1 cellular context compared by ENCODE assay signal in the genomic region with DNA sequence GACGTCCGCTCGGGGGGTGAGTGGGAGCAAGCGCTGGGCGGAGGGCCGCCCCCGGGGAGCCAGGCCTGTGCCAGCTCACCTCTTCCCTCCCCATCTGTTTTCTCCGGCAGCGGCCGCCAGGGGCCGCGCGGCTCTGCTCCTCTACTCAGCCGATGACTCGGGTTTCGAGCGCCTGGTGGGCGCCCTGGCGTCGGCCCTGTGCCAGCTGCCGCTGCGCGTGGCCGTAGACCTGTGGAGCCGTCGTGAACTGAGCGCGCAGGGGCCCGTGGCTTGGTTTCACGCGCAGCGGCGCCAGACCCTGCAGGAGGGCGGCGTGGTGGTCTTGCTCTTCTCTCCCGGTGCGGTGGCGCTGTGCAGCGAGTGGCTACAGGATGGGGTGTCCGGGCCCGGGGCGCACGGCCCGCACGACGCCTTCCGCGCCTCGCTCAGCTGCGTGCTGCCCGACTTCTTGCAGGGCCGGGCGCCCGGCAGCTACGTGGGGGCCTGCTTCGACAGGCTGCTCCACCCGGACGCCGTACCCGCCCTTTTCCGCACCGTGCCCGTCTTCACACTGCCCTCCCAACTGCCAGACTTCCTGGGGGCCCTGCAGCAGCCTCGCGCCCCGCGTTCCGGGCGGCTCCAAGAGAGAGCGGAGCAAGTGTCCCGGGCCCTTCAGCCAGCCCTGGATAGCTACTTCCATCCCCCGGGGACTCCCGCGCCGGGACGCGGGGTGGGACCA.
TF ChIP-seq lines count a peak whose summit lies in the region.

No MANE protein-coding gene starts in this region.

TF ChIP-seq in HepG2, 621 proteins besides CTCF, POLR2A, EP300 and RAD21 (continued from another document and continues in another):
- TF ChIP-seq, protein P1, sequence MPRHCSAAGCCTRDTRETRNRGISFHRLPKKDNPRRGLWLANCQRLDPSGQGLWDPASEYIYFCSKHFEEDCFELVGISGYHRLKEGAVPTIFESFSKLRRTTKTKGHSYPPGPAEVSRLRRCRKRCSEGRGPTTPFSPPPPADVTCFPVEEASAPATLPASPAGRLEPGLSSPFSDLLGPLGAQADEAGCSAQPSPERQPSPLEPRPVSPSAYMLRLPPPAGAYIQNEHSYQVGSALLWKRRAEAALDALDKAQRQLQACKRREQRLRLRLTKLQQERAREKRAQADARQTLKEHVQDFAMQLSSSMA (CRISPR knock-in tag; IDR thresholded peaks at IDR 0.05) = 0 out of 2 replicates have a peak, but pooled peaks have one; percentile 27
- TF ChIP-seq ZNF337 (CRISPR knock-in tag; IDR thresholded peaks at IDR 0.05; ENCODE audit: borderline replicate concordance, low read depth) (no peak), IRX3 (CRISPR knock-in tag; IDR thresholded peaks at IDR 0.05; ENCODE audit: borderline replicate concordance, low read depth) (no peak; the same call in 1 of the 2 replicates), ZNF224 (CRISPR knock-in tag; IDR thresholded peaks at IDR 0.05) (no peak; the same call in 1 of the 2 replicates), ZNF773 (CRISPR knock-in tag; IDR thresholded peaks at IDR 0.05; ENCODE audit: borderline replicate concordance) (0 out of 2 replicates have a peak, but pooled peaks have one; percentile 28), BHLHE40 (IDR thresholded peaks at IDR 0.05; ENCODE audit: low read length) (no peak), ZNF205 (CRISPR knock-in tag; IDR thresholded peaks at IDR 0.05) (no peak), CBX2 (IDR thresholded peaks at IDR 0.05; ENCODE audit: low read depth, low read length) (no peak), CBX2 (CRISPR knock-in tag; IDR thresholded peaks at IDR 0.05; ENCODE audit: low read depth) (no peak), RARG (CRISPR knock-in tag; IDR thresholded peaks at IDR 0.05; ENCODE audit: low read depth) (no peak), KLF13 (CRISPR knock-in tag; IDR thresholded peaks at IDR 0.05) (peak; percentile 70; the same call in 1 of the 2 replicates), SSRP1 (CRISPR knock-in tag; IDR thresholded peaks at IDR 0.05) (no peak), SAP130 (CRISPR knock-in tag; IDR thresholded peaks at IDR 0.05; ENCODE audit: low read depth) (peak; percentile 28; the same call in 1 of the 2 replicates), NFYC (CRISPR knock-in tag; IDR thresholded peaks at IDR 0.05) (no peak), MIER3 (CRISPR knock-in tag; IDR thresholded peaks at IDR 0.05; ENCODE audit: borderline replicate concordance) (no peak), ZNF724P (CRISPR knock-in tag; IDR thresholded peaks at IDR 0.05; ENCODE audit: borderline replicate concordance) (no peak; the same call in 1 of the 2 replicates), HES4 (CRISPR knock-in tag; IDR thresholded peaks at IDR 0.05; ENCODE audit: borderline replicate concordance) (peak; percentile 77; the same call in 1 of the 2 replicates), ZSCAN21 (CRISPR knock-in tag; IDR thresholded peaks at IDR 0.05; ENCODE audit: borderline replicate concordance) (no peak; the same call in 1 of the 2 replicates), ZNF660 (CRISPR knock-in tag; IDR thresholded peaks at IDR 0.05; ENCODE audit: borderline replicate concordance, low read depth) (no peak), STAG1 (CRISPR knock-in tag; IDR thresholded peaks at IDR 0.05) (peak; percentile 71), HNRNPLL (IDR thresholded peaks at IDR 0.05; ENCODE audit: low read depth, low read length, poor library complexity, severe bottlenecking) (peak; percentile 27), HOXA3 (CRISPR knock-in tag; IDR thresholded peaks at IDR 0.05) (no peak), ARID5B (CRISPR knock-in tag; IDR thresholded peaks at IDR 0.05) (0 out of 2 replicates have a peak, but pooled peaks have one; percentile 6), SCMH1 (CRISPR knock-in tag; IDR thresholded peaks at IDR 0.05; ENCODE audit: borderline replicate concordance) (no peak), IKZF4 (CRISPR knock-in tag; IDR thresholded peaks at IDR 0.05; ENCODE audit: borderline replicate concordance, low read depth, not compliant biosample characterization) (no peak), ZNF841 (CRISPR knock-in tag; IDR thresholded peaks at IDR 0.05; ENCODE audit: borderline replicate concordance) (peak; percentile 63; the same call in 1 of the 2 replicates), SYNCRIP (IDR thresholded peaks at IDR 0.05; ENCODE audit: insufficient read depth, low read depth, low read length) (no peak), ATF6 (CRISPR knock-in tag; conservative IDR thresholded peaks at IDR 0.05) (no peak), ZNF737 (CRISPR knock-in tag; IDR thresholded peaks at IDR 0.05; ENCODE audit: borderline replicate concordance) (0 out of 2 replicates have a peak, but pooled peaks have one; percentile 50), ZFP90 (CRISPR knock-in tag; IDR thresholded peaks at IDR 0.05; ENCODE audit: borderline replicate concordance) (peak; percentile 81; the same call in 1 of the 2 replicates), PCBP2 (optimal IDR thresholded peaks at IDR 0.05; ENCODE audit: low read depth, low read length, poor library complexity, severe bottlenecking) (no peak), ZNF572 (CRISPR knock-in tag; IDR thresholded peaks at IDR 0.05) (peak; percentile 88), YY1 (IDR thresholded peaks at IDR 0.05; ENCODE audit: insufficient read depth, insufficient replicate concordance, low read depth, low read length) (peak; percentile 31), ZNF501 (CRISPR knock-in tag; IDR thresholded peaks at IDR 0.05) (peak; percentile 89), ZSCAN12 (CRISPR knock-in tag; IDR thresholded peaks at IDR 0.05) (no peak), ZNF225 (CRISPR knock-in tag; IDR thresholded peaks at IDR 0.05) (no peak), SMYD3 (CRISPR knock-in tag; IDR thresholded peaks at IDR 0.05) (no peak)
- TF ChIP-seq, protein P2, sequence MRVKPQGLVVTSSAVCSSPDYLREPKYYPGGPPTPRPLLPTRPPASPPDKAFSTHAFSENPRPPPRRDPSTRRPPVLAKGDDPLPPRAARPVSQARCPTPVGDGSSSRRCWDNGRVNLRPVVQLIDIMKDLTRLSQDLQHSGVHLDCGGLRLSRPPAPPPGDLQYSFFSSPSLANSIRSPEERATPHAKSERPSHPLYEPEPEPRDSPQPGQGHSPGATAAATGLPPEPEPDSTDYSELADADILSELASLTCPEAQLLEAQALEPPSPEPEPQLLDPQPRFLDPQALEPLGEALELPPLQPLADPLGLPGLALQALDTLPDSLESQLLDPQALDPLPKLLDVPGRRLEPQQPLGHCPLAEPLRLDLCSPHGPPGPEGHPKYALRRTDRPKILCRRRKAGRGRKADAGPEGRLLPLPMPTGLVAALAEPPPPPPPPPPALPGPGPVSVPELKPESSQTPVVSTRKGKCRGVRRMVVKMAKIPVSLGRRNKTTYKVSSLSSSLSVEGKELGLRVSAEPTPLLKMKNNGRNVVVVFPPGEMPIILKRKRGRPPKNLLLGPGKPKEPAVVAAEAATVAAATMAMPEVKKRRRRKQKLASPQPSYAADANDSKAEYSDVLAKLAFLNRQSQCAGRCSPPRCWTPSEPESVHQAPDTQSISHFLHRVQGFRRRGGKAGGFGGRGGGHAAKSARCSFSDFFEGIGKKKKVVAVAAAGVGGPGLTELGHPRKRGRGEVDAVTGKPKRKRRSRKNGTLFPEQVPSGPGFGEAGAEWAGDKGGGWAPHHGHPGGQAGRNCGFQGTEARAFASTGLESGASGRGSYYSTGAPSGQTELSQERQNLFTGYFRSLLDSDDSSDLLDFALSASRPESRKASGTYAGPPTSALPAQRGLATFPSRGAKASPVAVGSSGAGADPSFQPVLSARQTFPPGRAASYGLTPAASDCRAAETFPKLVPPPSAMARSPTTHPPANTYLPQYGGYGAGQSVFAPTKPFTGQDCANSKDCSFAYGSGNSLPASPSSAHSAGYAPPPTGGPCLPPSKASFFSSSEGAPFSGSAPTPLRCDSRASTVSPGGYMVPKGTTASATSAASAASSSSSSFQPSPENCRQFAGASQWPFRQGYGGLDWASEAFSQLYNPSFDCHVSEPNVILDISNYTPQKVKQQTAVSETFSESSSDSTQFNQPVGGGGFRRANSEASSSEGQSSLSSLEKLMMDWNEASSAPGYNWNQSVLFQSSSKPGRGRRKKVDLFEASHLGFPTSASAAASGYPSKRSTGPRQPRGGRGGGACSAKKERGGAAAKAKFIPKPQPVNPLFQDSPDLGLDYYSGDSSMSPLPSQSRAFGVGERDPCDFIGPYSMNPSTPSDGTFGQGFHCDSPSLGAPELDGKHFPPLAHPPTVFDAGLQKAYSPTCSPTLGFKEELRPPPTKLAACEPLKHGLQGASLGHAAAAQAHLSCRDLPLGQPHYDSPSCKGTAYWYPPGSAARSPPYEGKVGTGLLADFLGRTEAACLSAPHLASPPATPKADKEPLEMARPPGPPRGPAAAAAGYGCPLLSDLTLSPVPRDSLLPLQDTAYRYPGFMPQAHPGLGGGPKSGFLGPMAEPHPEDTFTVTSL (CRISPR knock-in tag; IDR thresholded peaks at IDR 0.05; ENCODE audit: borderline replicate concordance) = peak; percentile 32; the same call in 1 of the 2 replicates
- TF ChIP-seq, protein P3, sequence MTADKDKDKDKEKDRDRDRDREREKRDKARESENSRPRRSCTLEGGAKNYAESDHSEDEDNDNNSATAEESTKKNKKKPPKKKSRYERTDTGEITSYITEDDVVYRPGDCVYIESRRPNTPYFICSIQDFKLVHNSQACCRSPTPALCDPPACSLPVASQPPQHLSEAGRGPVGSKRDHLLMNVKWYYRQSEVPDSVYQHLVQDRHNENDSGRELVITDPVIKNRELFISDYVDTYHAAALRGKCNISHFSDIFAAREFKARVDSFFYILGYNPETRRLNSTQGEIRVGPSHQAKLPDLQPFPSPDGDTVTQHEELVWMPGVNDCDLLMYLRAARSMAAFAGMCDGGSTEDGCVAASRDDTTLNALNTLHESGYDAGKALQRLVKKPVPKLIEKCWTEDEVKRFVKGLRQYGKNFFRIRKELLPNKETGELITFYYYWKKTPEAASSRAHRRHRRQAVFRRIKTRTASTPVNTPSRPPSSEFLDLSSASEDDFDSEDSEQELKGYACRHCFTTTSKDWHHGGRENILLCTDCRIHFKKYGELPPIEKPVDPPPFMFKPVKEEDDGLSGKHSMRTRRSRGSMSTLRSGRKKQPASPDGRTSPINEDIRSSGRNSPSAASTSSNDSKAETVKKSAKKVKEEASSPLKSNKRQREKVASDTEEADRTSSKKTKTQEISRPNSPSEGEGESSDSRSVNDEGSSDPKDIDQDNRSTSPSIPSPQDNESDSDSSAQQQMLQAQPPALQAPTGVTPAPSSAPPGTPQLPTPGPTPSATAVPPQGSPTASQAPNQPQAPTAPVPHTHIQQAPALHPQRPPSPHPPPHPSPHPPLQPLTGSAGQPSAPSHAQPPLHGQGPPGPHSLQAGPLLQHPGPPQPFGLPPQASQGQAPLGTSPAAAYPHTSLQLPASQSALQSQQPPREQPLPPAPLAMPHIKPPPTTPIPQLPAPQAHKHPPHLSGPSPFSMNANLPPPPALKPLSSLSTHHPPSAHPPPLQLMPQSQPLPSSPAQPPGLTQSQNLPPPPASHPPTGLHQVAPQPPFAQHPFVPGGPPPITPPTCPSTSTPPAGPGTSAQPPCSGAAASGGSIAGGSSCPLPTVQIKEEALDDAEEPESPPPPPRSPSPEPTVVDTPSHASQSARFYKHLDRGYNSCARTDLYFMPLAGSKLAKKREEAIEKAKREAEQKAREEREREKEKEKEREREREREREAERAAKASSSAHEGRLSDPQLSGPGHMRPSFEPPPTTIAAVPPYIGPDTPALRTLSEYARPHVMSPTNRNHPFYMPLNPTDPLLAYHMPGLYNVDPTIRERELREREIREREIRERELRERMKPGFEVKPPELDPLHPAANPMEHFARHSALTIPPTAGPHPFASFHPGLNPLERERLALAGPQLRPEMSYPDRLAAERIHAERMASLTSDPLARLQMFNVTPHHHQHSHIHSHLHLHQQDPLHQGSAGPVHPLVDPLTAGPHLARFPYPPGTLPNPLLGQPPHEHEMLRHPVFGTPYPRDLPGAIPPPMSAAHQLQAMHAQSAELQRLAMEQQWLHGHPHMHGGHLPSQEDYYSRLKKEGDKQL (CRISPR knock-in tag; IDR thresholded peaks at IDR 0.05; ENCODE audit: low read depth) = no peak
- TF ChIP-seq, protein P4, sequence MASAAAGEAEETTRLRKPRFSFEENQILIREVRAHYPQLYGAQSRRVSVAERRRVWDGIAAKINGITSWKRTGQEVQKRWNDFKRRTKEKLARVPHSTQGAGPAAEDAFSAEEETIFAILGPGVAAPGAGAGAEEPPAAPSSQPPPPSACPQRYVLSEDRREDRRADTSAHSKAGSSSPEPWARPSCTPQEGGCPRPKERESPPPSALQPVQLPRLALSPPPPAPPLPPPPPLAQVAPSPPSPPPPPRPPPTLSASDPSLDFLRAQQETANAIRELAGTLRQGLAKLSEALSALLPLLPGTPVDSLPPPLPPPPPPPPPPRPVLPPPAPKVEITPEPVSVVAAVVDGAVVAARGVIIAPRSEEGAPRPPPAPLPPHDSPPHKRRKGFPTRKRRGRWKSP (CRISPR knock-in tag; IDR thresholded peaks at IDR 0.05) = no peak; the same call in none of the 2 replicates
